ENCODE assay signal across 19 cellular contexts in genomic region chr20:31473331-31474096, GRCh38. TPM values are rescaled to one million over a fixed set of nuclear protein-coding genes. Genes with fewer than 3 reads are reported as not detected.
A peak's percentile ranks its signal among the peaks of the same experiment; 100 is the strongest.
DNase-seq lines count a peak whose midpoint lies in the region; ATAC-seq and TF ChIP-seq lines count a peak whose summit lies in the region.
"Had no signal": no experiment of that assay in that cellular context is flagged by ENCODE, and none has a peak within 500 bp of the region (broad histone marks: within the 10 kb centered on the region; RNA-seq: fewer than 3 reads in every experiment).

No MANE protein-coding gene starts in this region.

- H3K27ac Mint-ChIP-seq in stimulated activated naive CD8-positive, alpha-beta T cell treated with anti-CD3 and anti-CD28 coated beads, Interleukin-15, amount 100 ng/mL, for 72 hours = no peak overlapping the region
- H3K27ac Mint-ChIP-seq in activated CD4-positive, alpha-beta memory T cell treated with anti-CD3 and anti-CD28 coated beads, Interleukin-2, amount 10 ng/mL, durations not matched to agents 7 days and 5 days = no peak overlapping the region
- H3K27ac Mint-ChIP-seq: activated CD4-positive, alpha-beta T cell treated with anti-CD3 and anti-CD28 coated beads for 36 hours; activated naive CD8-positive, alpha-beta T cell treated with anti-CD3 and anti-CD28 coated beads, Interleukin-2, amount 50 U/mL, for 24 hours; T-helper 2 cell treated with Interferon-gamma antibody and Interleukin-4, amounts not matched to agents 5 μg/mL and 100 μg/mL, for 36 hours had no signal

- no peak for TF ChIP-seq POLR2A in vagina (IDR thresholded peaks at IDR 0.05)

- no peaks in the 10 kb centered on the region for H3K27me3 ChIP-seq in vagina
- H3K27me3 ChIP-seq: MG63 had no signal

- no peak for DNase-seq in stimulated activated naive CD8-positive, alpha-beta T cell treated with anti-CD3 and anti-CD28 coated beads, Interleukin-15, Interleukin-2, amounts not matched to agents 100 U/mL and 50 U/mL, for 24 hours
- no peak for DNase-seq in stimulated activated naive CD8-positive, alpha-beta T cell treated with anti-CD3 and anti-CD28 coated beads, Interleukin-15, amount 100 ng/mL, for 72 hours
- DNase-seq in OCI-M1 (lab: John Stamatoyannopoulos, UW) (peak; percentile 35), vagina (ENCODE audit: extremely low spot score in 2 of 2) (no peak), NCI-H345 (lab: John Stamatoyannopoulos, UW) (no peak), T-helper 2 cell (no peak)
- DNase-seq in activated CD4-positive, alpha-beta memory T cell treated with anti-CD3 and anti-CD28 coated beads, Interleukin-2, amount 10 ng/mL, durations not matched to agents 7 days and 5 days = no peak
- DNase-seq: activated CD4-positive, alpha-beta T cell treated with anti-CD3 and anti-CD28 coated beads for 36 hours; activated naive CD8-positive, alpha-beta T cell treated with anti-CD3 and anti-CD28 coated beads, Interleukin-2, amount 50 U/mL, for 24 hours; activated T-cell treated with anti-CD3 and anti-CD28 coated beads, Interleukin-2, amount 50 U/mL, for 1 hour; cerebellar nuclear complex; GF-D8; MG63; NCI-H2171 treated with DMSO at 0.1 percent for 48 hours had no signal

- POLR2A ChIA-PET in activated CD4-positive, alpha-beta memory T cell treated with anti-CD3 and anti-CD28 coated beads, Interleukin-2, amount 10 ng/mL, durations not matched to agents 7 days and 5 days (lab: Charles Lee) = interaction anchor here (1.2 kb wide), 1 partner anchor 29 kb away, joined by 3 read pairs; no protein-coding TSS in a partner anchor

- peaks cover 59% of the 10 kb centered on the region for H3K27me3 Mint-ChIP-seq in stimulated activated naive CD8-positive, alpha-beta T cell treated with anti-CD3 and anti-CD28 coated beads, Interleukin-15, amount 100 ng/mL, for 72 hours
- H3K27me3 Mint-ChIP-seq in activated CD4-positive, alpha-beta memory T cell treated with anti-CD3 and anti-CD28 coated beads, Interleukin-2, amount 10 ng/mL, durations not matched to agents 7 days and 5 days = peaks cover 27% of the 10 kb centered on the region

- H3K4me3 ChIP-seq in vagina = no peak overlapping the region
- H3K4me3 ChIP-seq: MG63 had no signal

- H3K4me1 ChIP-seq in vagina = peaks cover 24% of the 10 kb centered on the region

- peak; percentile 24 for ATAC-seq in stimulated activated naive CD8-positive, alpha-beta T cell treated with anti-CD3 and anti-CD28 coated beads, Interleukin-15, Interleukin-2, amounts not matched to agents 100 U/mL and 50 U/mL, for 24 hours
- no peak for ATAC-seq in stimulated activated naive CD8-positive, alpha-beta T cell treated with anti-CD3 and anti-CD28 coated beads, Interleukin-15, amount 100 ng/mL, for 72 hours
- peak; percentile 23 for ATAC-seq in HG03025 (IDR thresholded peaks at IDR 0.05; ENCODE audit: low FRiP score, unreplicated experiment)

- H3K9me3 Mint-ChIP-seq in stimulated activated naive CD8-positive, alpha-beta T cell treated with anti-CD3 and anti-CD28 coated beads, Interleukin-15, amount 100 ng/mL, for 72 hours = peaks cover 0 to 5% of the 10 kb centered on the region in 2 donors
- H3K9me3 Mint-ChIP-seq in activated CD4-positive, alpha-beta memory T cell treated with anti-CD3 and anti-CD28 coated beads, Interleukin-2, amount 10 ng/mL, durations not matched to agents 7 days and 5 days = no peaks in the 10 kb centered on the region
- H3K9me3 Mint-ChIP-seq: activated naive CD8-positive, alpha-beta T cell treated with anti-CD3 and anti-CD28 coated beads, Interleukin-2, amount 50 U/mL, for 24 hours; T-helper 2 cell treated with Interferon-gamma antibody and Interleukin-4, amounts not matched to agents 5 μg/mL and 100 μg/mL, for 36 hours had no signal

- CTCF ChIA-PET in activated CD4-positive, alpha-beta memory T cell treated with anti-CD3 and anti-CD28 coated beads, Interleukin-2, amount 10 ng/mL, durations not matched to agents 7 days and 5 days (lab: Charles Lee) = interaction anchor here (0.6 to 0.9 kb wide), 2 partner anchors 13 to 40 kb away, joined by 3 to 7 read pairs; no protein-coding TSS in a partner anchor

- TF ChIP-seq CTCF in vagina (IDR thresholded peaks at IDR 0.05) = no peak

- H3K36me3 Mint-ChIP-seq in activated CD4-positive, alpha-beta memory T cell treated with anti-CD3 and anti-CD28 coated beads, Interleukin-2, amount 10 ng/mL, durations not matched to agents 7 days and 5 days (ENCODE audit: low read depth) = no peaks in the 10 kb centered on the region

- H3K9me3 ChIP-seq in vagina = no peaks in the 10 kb centered on the region
- H3K9me3 ChIP-seq: heart right ventricle, MG63, thoracic aorta had no signal

- intact Hi-C loops in vagina (cut with DNase I) = no loop called here

- H3K4me1 Mint-ChIP-seq in stimulated activated naive CD8-positive, alpha-beta T cell treated with anti-CD3 and anti-CD28 coated beads, Interleukin-15, amount 100 ng/mL, for 72 hours = peaks cover 20% of the 10 kb centered on the region
- no peaks in the 10 kb centered on the region for H3K4me1 Mint-ChIP-seq in activated CD4-positive, alpha-beta memory T cell treated with anti-CD3 and anti-CD28 coated beads, Interleukin-2, amount 10 ng/mL, durations not matched to agents 7 days and 5 days

- no peak overlapping the region for H3K4me3 Mint-ChIP-seq in stimulated activated naive CD8-positive, alpha-beta T cell treated with anti-CD3 and anti-CD28 coated beads, Interleukin-15, amount 100 ng/mL, for 72 hours
- no peak overlapping the region for H3K4me3 Mint-ChIP-seq in activated CD4-positive, alpha-beta memory T cell treated with anti-CD3 and anti-CD28 coated beads, Interleukin-2, amount 10 ng/mL, durations not matched to agents 7 days and 5 days
- H3K4me3 Mint-ChIP-seq: activated CD4-positive, alpha-beta T cell treated with anti-CD3 and anti-CD28 coated beads for 36 hours; T-helper 2 cell treated with Interferon-gamma antibody and Interleukin-4, amounts not matched to agents 5 μg/mL and 100 μg/mL, for 36 hours had no signal

- peak overlapping the region; percentile 90 for H3K27ac ChIP-seq in vagina
- H3K27ac ChIP-seq: thoracic aorta had no signal

- H3K36me3 ChIP-seq in vagina = no peaks in the 10 kb centered on the region
- H3K36me3 ChIP-seq: MG63, thoracic aorta had no signal

RNA-seq across cellular contexts. Expression of gene DEFB124, which starts 1.4 kb away (rescaled TPM):
- not detected for total RNA-seq in vagina
- total RNA-seq in activated CD4-positive, alpha-beta memory T cell treated with anti-CD3 and anti-CD28 coated beads, Interleukin-2, amount 10 ng/mL, durations not matched to agents 7 days and 5 days = not detected
- total RNA-seq: activated CD4-positive, alpha-beta T cell treated with anti-CD3 and anti-CD28 coated beads for 36 hours; epithelial cell of proximal tubule; thoracic aorta had no signal

RNA-seq across cellular contexts. Expression of gene REM1, which starts 1.6 kb away (rescaled TPM):
- 4.4 TPM for total RNA-seq in vagina
- not detected for total RNA-seq in activated CD4-positive, alpha-beta memory T cell treated with anti-CD3 and anti-CD28 coated beads, Interleukin-2, amount 10 ng/mL, durations not matched to agents 7 days and 5 days
- total RNA-seq: activated CD4-positive, alpha-beta T cell treated with anti-CD3 and anti-CD28 coated beads for 36 hours; epithelial cell of proximal tubule had no signal

RNA-seq across cellular contexts. Expression of gene DEFB123, which starts 33.1 kb away (rescaled TPM):
- total RNA-seq in vagina = not detected
- not detected for total RNA-seq in activated CD4-positive, alpha-beta memory T cell treated with anti-CD3 and anti-CD28 coated beads, Interleukin-2, amount 10 ng/mL, durations not matched to agents 7 days and 5 days
- total RNA-seq: activated CD4-positive, alpha-beta T cell treated with anti-CD3 and anti-CD28 coated beads for 36 hours; epithelial cell of proximal tubule; heart right ventricle; thoracic aorta had no signal

RNA-seq across cellular contexts. Expression of gene HM13, which starts 40.7 kb away (rescaled TPM):
- 77.8 TPM for total RNA-seq in vagina
- total RNA-seq in activated CD4-positive, alpha-beta memory T cell treated with anti-CD3 and anti-CD28 coated beads, Interleukin-2, amount 10 ng/mL, durations not matched to agents 7 days and 5 days = 100 to 1,000 TPM; 162 to 165 TPM
